Comparison of ENCODE assay signal across 10 cellular contexts in genomic region chr10:90148121-90148855, GRCh38.
A peak's percentile ranks its signal among the peaks of the same experiment; 100 is the strongest.
DNase-seq lines count a peak whose midpoint lies in the region; ATAC-seq and TF ChIP-seq lines count a peak whose summit lies in the region.
"Had no signal": no experiment of that assay in that cellular context is flagged by ENCODE, and none has a peak within 500 bp of the region (broad histone marks: within the 10 kb centered on the region; RNA-seq: fewer than 3 reads in every experiment).

No MANE protein-coding gene starts in this region.

- no peaks in the 10 kb centered on the region for H3K36me3 Mint-ChIP-seq in activated CD4-positive, alpha-beta T cell treated with anti-CD3 and anti-CD28 coated beads, Interleukin-2, amount 10 ng/mL, durations not matched to agents 24 days and 14 days (ENCODE audit: low read depth)

- ATAC-seq in RWPE2 (ENCODE audit: low read depth) = peak; percentile 95
- ATAC-seq in GM18858 (IDR thresholded peaks at IDR 0.05; ENCODE audit: unreplicated experiment) = no peak
- no peak for ATAC-seq in gastrocnemius medialis

- H3K27ac ChIP-seq in RWPE2 (ENCODE audit: poor library complexity, severe bottlenecking) (peak overlapping the region; percentile 62), gastrocnemius medialis (no peak overlapping the region)
- H3K27ac ChIP-seq: epithelial cell of prostate, SJSA1 had no signal

- H3K36me3 ChIP-seq in BE2C (no peaks in the 10 kb centered on the region), RWPE2 (ENCODE audit: low read depth) (no peaks in the 10 kb centered on the region), gastrocnemius medialis (no peaks in the 10 kb centered on the region)
- H3K36me3 ChIP-seq: SJSA1 had no signal

- H3K27me3 ChIP-seq in BE2C (no peaks in the 10 kb centered on the region), RWPE2 (ENCODE audit: insufficient read depth, poor library complexity, severe bottlenecking) (no peaks in the 10 kb centered on the region), gastrocnemius medialis (no peaks in the 10 kb centered on the region)
- H3K27me3 ChIP-seq: SJSA1 had no signal

- H3K4me1 Mint-ChIP-seq in activated CD4-positive, alpha-beta T cell treated with anti-CD3 and anti-CD28 coated beads, Interleukin-2, amount 10 ng/mL, durations not matched to agents 24 days and 14 days = no peaks in the 10 kb centered on the region

- CTCF ChIA-PET in HEK293T (lab: Yijun Ruan, JAX) = interaction anchor here (0.6 to 1.7 kb wide), 4 partner anchors 283 to 743 kb away, joined by 3 to 7 read pairs (median 4); no protein-coding TSS in a partner anchor

- peak; percentile 23 for TF ChIP-seq CTCF in BE2C (IDR thresholded peaks at IDR 0.05; ENCODE audit: low read depth, low read length)
- TF ChIP-seq CTCF in RWPE2 (IDR thresholded peaks at IDR 0.05; ENCODE audit: poor library complexity, severe bottlenecking) = peak; percentile 80
- TF ChIP-seq CTCF in gastrocnemius medialis (IDR thresholded peaks at IDR 0.05 in 4 of 5, conservative IDR thresholded peaks at IDR 0.05 in 1 of 5) = no peak

- DNase-seq in BE2C (no peak), HEK293T (ENCODE audit: extremely low spot score) (peak; percentile 10), RWPE2 (ENCODE audit: low spot score) (no peak), iPS-NIHi11 (ENCODE audit: low spot score) (peak; percentile 26), DMS79 treated with DMSO at 0.1 percent for 48 hours (lab: John Stamatoyannopoulos, UW) (no peak), gastrocnemius medialis (no peak)
- no peak for DNase-seq in activated CD4-positive, alpha-beta T cell treated with anti-CD3 and anti-CD28 coated beads, Interleukin-2, amount 10 ng/mL, durations not matched to agents 24 days and 14 days

- no peaks in the 10 kb centered on the region for H3K9me3 ChIP-seq in BE2C
- no peaks in the 10 kb centered on the region for H3K9me3 ChIP-seq in RWPE2 (ENCODE audit: severe bottlenecking)
- H3K9me3 ChIP-seq in gastrocnemius medialis = no peaks in the 10 kb centered on the region
- H3K9me3 ChIP-seq: SJSA1 had no signal

- H3K9me3 Mint-ChIP-seq in activated CD4-positive, alpha-beta T cell treated with anti-CD3 and anti-CD28 coated beads, Interleukin-2, amount 10 ng/mL, durations not matched to agents 24 days and 14 days = no peaks in the 10 kb centered on the region

- H3K4me3 ChIP-seq in BE2C (ENCODE audit: low read depth, low read length) = no peak overlapping the region
- no peak overlapping the region for H3K4me3 ChIP-seq in RWPE2 (ENCODE audit: severe bottlenecking)
- H3K4me3 ChIP-seq in gastrocnemius medialis = no peak overlapping the region
- H3K4me3 ChIP-seq: SJSA1 had no signal

- in situ Hi-C loops in gastrocnemius medialis (cut with MboI; ENCODE audit: low sequenced_read_pairs in 4 of 4) = no loop called here

- TF ChIP-seq POLR2A in gastrocnemius medialis (IDR thresholded peaks at IDR 0.05) = no peak

- intact Hi-C loops in activated CD4-positive, alpha-beta T cell treated with anti-CD3 and anti-CD28 coated beads, Interleukin-2, amount 10 ng/mL, durations not matched to agents 24 days and 14 days (cut with micrococcal nuclease) = no loop called here
- intact Hi-C loops in gastrocnemius medialis (cut with DNase I; ENCODE audit: low total_unique reads) = no loop called here

- H3K4me3 Mint-ChIP-seq in activated CD4-positive, alpha-beta T cell treated with anti-CD3 and anti-CD28 coated beads, Interleukin-2, amount 10 ng/mL, durations not matched to agents 24 days and 14 days = no peak overlapping the region

- no peak overlapping the region for H3K27ac Mint-ChIP-seq in activated CD4-positive, alpha-beta T cell treated with anti-CD3 and anti-CD28 coated beads, Interleukin-2, amount 10 ng/mL, durations not matched to agents 24 days and 14 days

- no peaks in the 10 kb centered on the region for H3K4me1 ChIP-seq in BE2C
- H3K4me1 ChIP-seq in RWPE2 (ENCODE audit: insufficient read depth, poor library complexity, severe bottlenecking) = peaks cover 12% of the 10 kb centered on the region
- H3K4me1 ChIP-seq in gastrocnemius medialis = no peaks in the 10 kb centered on the region
- H3K4me1 ChIP-seq: SJSA1 had no signal

- POLR2A ChIA-PET in HEK293T (lab: Yijun Ruan, JAX) = no interaction called here

- H3K27me3 Mint-ChIP-seq in activated CD4-positive, alpha-beta T cell treated with anti-CD3 and anti-CD28 coated beads, Interleukin-2, amount 10 ng/mL, durations not matched to agents 24 days and 14 days = no peaks in the 10 kb centered on the region

TF ChIP-seq in HEK293T, 16 proteins besides CTCF, POLR2A, EP300 and RAD21:
- TF ChIP-seq ELF4 (IDR thresholded peaks at IDR 0.05) (no peak), TARDBP (IDR thresholded peaks at IDR 0.05) (no peak), HDGF (IDR thresholded peaks at IDR 0.05; ENCODE audit: borderline replicate concordance) (no peak), SUZ12 (IDR thresholded peaks at IDR 0.05) (no peak), FOXK2 (IDR thresholded peaks at IDR 0.05) (no peak), L3MBTL2 (conservative IDR thresholded peaks at IDR 0.05) (no peak), FOXM1 (IDR thresholded peaks at IDR 0.05; ENCODE audit: borderline replicate concordance) (no peak), NFRKB (IDR thresholded peaks at IDR 0.05) (no peak), ARNT (IDR thresholded peaks at IDR 0.05) (no peak), CTBP1 (IDR thresholded peaks at IDR 0.05; ENCODE audit: borderline replicate concordance) (no peak), SP1 (IDR thresholded peaks at IDR 0.05) (no peak)
- TF ChIP-seq, protein P1, sequence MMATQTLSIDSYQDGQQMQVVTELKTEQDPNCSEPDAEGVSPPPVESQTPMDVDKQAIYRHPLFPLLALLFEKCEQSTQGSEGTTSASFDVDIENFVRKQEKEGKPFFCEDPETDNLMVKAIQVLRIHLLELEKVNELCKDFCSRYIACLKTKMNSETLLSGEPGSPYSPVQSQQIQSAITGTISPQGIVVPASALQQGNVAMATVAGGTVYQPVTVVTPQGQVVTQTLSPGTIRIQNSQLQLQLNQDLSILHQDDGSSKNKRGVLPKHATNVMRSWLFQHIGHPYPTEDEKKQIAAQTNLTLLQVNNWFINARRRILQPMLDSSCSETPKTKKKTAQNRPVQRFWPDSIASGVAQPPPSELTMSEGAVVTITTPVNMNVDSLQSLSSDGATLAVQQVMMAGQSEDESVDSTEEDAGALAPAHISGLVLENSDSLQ (IDR thresholded peaks at IDR 0.05) = no peak
TF ChIP-seq in HEK293T: peak in this region for 0.

Comparison
In these comparisons a context has a peak if more than half of its experiments do, and no peak if none do; other contexts are left out.
1. DNase-seq: peak in HEK293T (single experiment) and iPS-NIHi11 (single experiment); none in BE2C (single experiment), RWPE2 (single experiment), DMS79 treated with DMSO at 0.1 percent for 48 hours (single experiment), activated CD4-positive, alpha-beta T cell treated with anti-CD3 and anti-CD28 coated beads, Interleukin-2, amount 10 ng/mL, durations not matched to agents 24 days and 14 days (single experiment) and gastrocnemius medialis (0 of 2).
2. CTCF ChIP-seq: peak in BE2C (single experiment) and RWPE2 (single experiment); none in gastrocnemius medialis (0 of 5).